1 cellular context compared by ENCODE assay signal in genomic region chr16:3004319-3004718, GRCh38.
TF ChIP-seq lines count a peak whose summit lies in the region.

No MANE protein-coding gene starts in this region.

TF ChIP-seq in HepG2, 621 proteins besides CTCF, POLR2A, EP300 and RAD21:
- no peak for TF ChIP-seq EZH2 (conservative IDR thresholded peaks at IDR 0.05; ENCODE audit: low read depth, low read length)
- TF ChIP-seq RBFOX2 (IDR thresholded peaks at IDR 0.05; ENCODE audit: low read depth, low read length): peak; percentile 34; the same call in 1 of the 2 replicates
- no peak for TF ChIP-seq MTA3 (CRISPR knock-in tag; IDR thresholded peaks at IDR 0.05)
- no peak for TF ChIP-seq KLF16 (CRISPR knock-in tag; IDR thresholded peaks at IDR 0.05)
- no peak for TF ChIP-seq ZSCAN20 (CRISPR knock-in tag; IDR thresholded peaks at IDR 0.05; ENCODE audit: borderline replicate concordance)
- no peak for TF ChIP-seq LBX2 (CRISPR knock-in tag; IDR thresholded peaks at IDR 0.05; ENCODE audit: borderline replicate concordance)
- 0 out of 2 replicates have a peak, but pooled peaks have one; percentile 1 for TF ChIP-seq ZNF777 (CRISPR knock-in tag; IDR thresholded peaks at IDR 0.05)
